29 cellular contexts compared by ENCODE assay signal in the genomic region with DNA sequence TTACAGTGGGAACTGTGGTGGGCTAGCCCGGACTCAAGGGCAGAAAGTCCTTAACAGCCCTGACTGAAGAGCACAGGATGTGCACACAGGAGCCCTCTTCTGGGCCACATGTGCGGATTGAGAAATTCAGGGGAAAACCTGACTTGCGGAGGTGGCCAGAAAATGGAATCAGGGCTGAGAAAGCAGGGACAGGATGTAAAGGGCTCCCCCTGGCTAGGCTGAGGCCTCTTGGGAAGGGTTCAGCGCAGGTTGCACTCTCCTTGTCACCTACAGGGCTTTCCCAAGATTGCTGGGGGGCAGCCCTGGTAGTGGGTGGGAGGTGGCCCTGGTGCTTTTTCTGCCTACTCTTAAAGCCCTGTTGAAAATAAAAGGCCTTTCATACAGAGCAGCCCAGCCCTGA.
"Had no signal": no experiment of that assay in that cellular context is flagged by ENCODE, and none has a peak within 500 bp of the region (broad histone marks: within the 10 kb centered on the region; RNA-seq: fewer than 3 reads in every experiment).

No MANE protein-coding gene starts in this region.

- H3K4me1 ChIP-seq: foreskin keratinocyte, heart right ventricle, spleen, tibial nerve, upper lobe of right lung, vagina had no signal

- H2AFZ ChIP-seq: neural progenitor cell had no signal

- H3K4me2 ChIP-seq: neural progenitor cell had no signal

- H3K9ac ChIP-seq: neural progenitor cell had no signal

- FAIRE-seq: colon, kidney had no signal

- H3K9me3 ChIP-seq: esophagus muscularis mucosa, gastroesophageal sphincter, heart right ventricle, mucosa of descending colon, psoas muscle, spleen, thoracic aorta, tibial nerve, upper lobe of right lung, vagina had no signal

- H3K27me3 Mint-ChIP-seq: stimulated activated naive CD8-positive, alpha-beta T cell treated with anti-CD3 and anti-CD28 coated beads, Interleukin-15, Interleukin-2, amounts not matched to agents 100 ng/mL and 50 ng/mL, for 24 hours had no signal

- H3K36me3 ChIP-seq: esophagus muscularis mucosa, gastroesophageal sphincter, heart right ventricle, neural progenitor cell, spleen, thoracic aorta, tibial nerve, upper lobe of right lung, vagina had no signal

- H3K4me3 ChIP-seq: dorsolateral prefrontal cortex, esophagus muscularis mucosa, gastroesophageal sphincter, heart right ventricle, lung, mucosa of descending colon, neural progenitor cell, psoas muscle, skin epidermis, spleen, thoracic aorta, tibial nerve, upper lobe of right lung, vagina had no signal

- H3K4me1 Mint-ChIP-seq: memory B cell; naive B cell; stimulated activated naive B cell treated with anti-CD40 and anti-IgM and Interleukin-4, amounts not matched to agents 10 μg/mL and 1 μg/mL and 100 μg/mL, for 72 hours had no signal

- H3K27me3 ChIP-seq: esophagus muscularis mucosa, gastroesophageal sphincter, neural progenitor cell, tibial nerve, upper lobe of right lung, vagina had no signal

- DNase-seq: dorsolateral prefrontal cortex; effector CD4-positive, alpha-beta T cell; foreskin keratinocyte; glutamatergic neuron; heart right ventricle; hippocampal formation; kidney; mucosa of descending colon; naive B cell; posterior cingulate gyrus; psoas muscle; right cardiac atrium; spleen; stimulated activated naive B cell treated with anti-CD40 and anti-IgM and Interleukin-4, amounts not matched to agents 10 μg/mL and 1 μg/mL and 100 μg/mL, for 72 hours; upper lobe of right lung had no signal

- H3K4me3 Mint-ChIP-seq: memory B cell; mesothelial cell of epicardium; naive B cell; natural killer cell treated with Interleukin-12 subunit alpha and Interleukin-12 subunit beta and Interleukin-15 and Interleukin-18, amount 100 ng/mL, for 72 hours; neural progenitor cell; stimulated activated naive B cell treated with anti-CD40 and anti-IgM and Interleukin-4, amounts not matched to agents 10 μg/mL and 1 μg/mL and 100 μg/mL, for 72 hours; stimulated activated naive CD8-positive, alpha-beta T cell treated with anti-CD3 and anti-CD28 coated beads, Interleukin-15, Interleukin-2, amounts not matched to agents 100 ng/mL and 50 ng/mL, for 24 hours had no signal

- H3K36me3 Mint-ChIP-seq: memory B cell; mesothelial cell of epicardium; naive B cell; natural killer cell treated with Interleukin-12 subunit alpha and Interleukin-12 subunit beta and Interleukin-15 and Interleukin-18, amount 100 ng/mL, for 72 hours; neural progenitor cell; stimulated activated naive B cell treated with anti-CD40 and anti-IgM and Interleukin-4, amounts not matched to agents 10 μg/mL and 1 μg/mL and 100 μg/mL, for 72 hours had no signal

- H3K27ac Mint-ChIP-seq: memory B cell; mesothelial cell of epicardium; naive B cell; natural killer cell treated with Interleukin-12 subunit alpha and Interleukin-12 subunit beta and Interleukin-15 and Interleukin-18, amount 100 ng/mL, for 72 hours; stimulated activated naive B cell treated with anti-CD40 and anti-IgM and Interleukin-4, amounts not matched to agents 10 μg/mL and 1 μg/mL and 100 μg/mL, for 72 hours; stimulated activated naive CD8-positive, alpha-beta T cell treated with anti-CD3 and anti-CD28 coated beads, Interleukin-15, Interleukin-2, amounts not matched to agents 100 ng/mL and 50 ng/mL, for 24 hours had no signal

- H3K9me3 Mint-ChIP-seq: memory B cell; mesothelial cell of epicardium; naive B cell; natural killer cell treated with Interleukin-12 subunit alpha and Interleukin-12 subunit beta and Interleukin-15 and Interleukin-18, amount 100 ng/mL, for 72 hours; neural progenitor cell; stimulated activated naive B cell treated with anti-CD40 and anti-IgM and Interleukin-4, amounts not matched to agents 10 μg/mL and 1 μg/mL and 100 μg/mL, for 72 hours; stimulated activated naive CD8-positive, alpha-beta T cell treated with anti-CD3 and anti-CD28 coated beads, Interleukin-15, Interleukin-2, amounts not matched to agents 100 ng/mL and 50 ng/mL, for 24 hours had no signal

- H3K27ac ChIP-seq: dorsolateral prefrontal cortex, epithelial cell of prostate, esophagus muscularis mucosa, foreskin keratinocyte, gastroesophageal sphincter, heart right ventricle, neural progenitor cell, psoas muscle, skin epidermis, spleen, thoracic aorta, tibial nerve, upper lobe of right lung, vagina had no signal
